Comparison of ENCODE assay signal across 14 cellular contexts in genomic region chr11:64764753-64765152, GRCh38. TPM values are rescaled to one million over a fixed set of nuclear protein-coding genes. Genes with fewer than 3 reads are reported as not detected.
A peak's percentile ranks its signal among the peaks of the same experiment; 100 is the strongest.
DNase-seq lines count a peak whose midpoint lies in the region; ATAC-seq and TF ChIP-seq lines count a peak whose summit lies in the region.
"Had no signal": no experiment of that assay in that cellular context is flagged by ENCODE, and none has a peak within 500 bp of the region (broad histone marks: within the 10 kb centered on the region; RNA-seq: fewer than 3 reads in every experiment).

No MANE protein-coding gene starts in this region.

- peaks cover 0 to 24% (median 0%) of the 10 kb centered on the region in 8 donors for H3K9me3 Mint-ChIP-seq in CD4-positive, alpha-beta memory T cell
- H3K9me3 Mint-ChIP-seq in nephron progenitor cell: no peaks in the 10 kb centered on the region

- peaks cover 97% of the 10 kb centered on the region for H3K4me1 ChIP-seq in CD4-positive, alpha-beta memory T cell (ENCODE audit: insufficient read depth, low read length)
- H3K4me1 ChIP-seq in HUES64 (ENCODE audit: insufficient read depth, low read length) (peaks cover 56% of the 10 kb centered on the region), mammary epithelial cell (ENCODE audit: insufficient read depth, low read length) (peaks cover 20% of the 10 kb centered on the region)

- H3K27me3 Mint-ChIP-seq in CD4-positive, alpha-beta memory T cell: no peaks in the 10 kb centered on the region
- peaks cover 3% of the 10 kb centered on the region for H3K27me3 Mint-ChIP-seq in nephron progenitor cell (ENCODE audit: low read depth, poor library complexity)

- no peak overlapping the region for H3K4me2 ChIP-seq in mammary epithelial cell (ENCODE audit: insufficient read depth, low read depth, low read length)

- H3K4me3 ChIP-seq in CD4-positive, alpha-beta memory T cell (ENCODE audit: low read length in 2 of 2): peak overlapping the region in 1 of 2 donors; percentile 15
- H3K4me3 ChIP-seq in HUES64 (ENCODE audit: low read length) (no peak overlapping the region), mammary epithelial cell (replicated peaks in 1 of 3; ENCODE audit: insufficient read depth in 1 of 3, low read depth in 2 of 3, low read length in 3 of 3) (no peak overlapping the region)

- POLR2A ChIA-PET in CD4-positive, alpha-beta memory T cell (lab: Charles Lee; ENCODE audit: partially characterized antibody): interaction anchor here (0.8 to 33.1 kb wide), 9 partner anchors 10 to 120 kb away, joined by 3 to 1500 read pairs (median 4); partner anchors contain the start of genes MAP4K2, RASGRP2 and SF1

- peaks cover 61 to 98% (median 86%) of the 10 kb centered on the region in 4 donors for H3K4me1 Mint-ChIP-seq in CD4-positive, alpha-beta memory T cell
- peaks cover 94% of the 10 kb centered on the region for H3K4me1 Mint-ChIP-seq in nephron progenitor cell

- peak in 1 of 5 donors; percentile 25 for DNase-seq in CD4-positive, alpha-beta memory T cell
- DNase-seq in mammary epithelial cell (no peak), nephron progenitor cell (no peak), NCI-H345 treated with DMSO at 0.1 percent for 48 hours (lab: John Stamatoyannopoulos, UW; ENCODE audit: unreplicated experiment) (no peak), kidney glomerular epithelial cell (lab: John Stamatoyannopoulos, UW) (no peak), HT-29 (ENCODE audit: low spot score) (no peak)
- DNase-seq: dermis blood vessel endothelial cell, DMS79 treated with DMSO at 0.1 percent for 48 hours, hypothalamus, NCI-H1930 had no signal

- H3K36me3 ChIP-seq in CD4-positive, alpha-beta memory T cell (ENCODE audit: insufficient read depth, low read length): peaks cover 63% of the 10 kb centered on the region
- H3K36me3 ChIP-seq in HUES64 (ENCODE audit: insufficient read depth, low read length) (peaks cover 59% of the 10 kb centered on the region), mammary epithelial cell (ENCODE audit: insufficient read depth, low read length) (peaks cover 43% of the 10 kb centered on the region)

- peaks cover 56% of the 10 kb centered on the region for H3K79me2 ChIP-seq in mammary epithelial cell (ENCODE audit: insufficient read depth, low read length)

- ATAC-seq in GM19455 (IDR thresholded peaks at IDR 0.05; ENCODE audit: unreplicated experiment): no peak

- H3K4me3 Mint-ChIP-seq in CD4-positive, alpha-beta memory T cell: peak overlapping the region; percentile 63 to 90 (median 84)
- peak overlapping the region; percentile 44 for H3K4me3 Mint-ChIP-seq in nephron progenitor cell

- TF ChIP-seq CTCF in mammary epithelial cell (conservative IDR thresholded peaks at IDR 0.05 in 1 of 2, IDR thresholded peaks at IDR 0.05 in 1 of 2; ENCODE audit: extremely low read depth in 1 of 2, insufficient read depth in 1 of 2, low read depth in 1 of 2, low read length in 2 of 2) (no peak), nephron progenitor cell (IDR thresholded peaks at IDR 0.05) (no peak)

- TSS peak; percentile 64 for BruUV-seq in mammary epithelial cell (replicated peaks; lab: Mats Ljungman, UMichigan)

- no peak overlapping the region for H2AFZ ChIP-seq in mammary epithelial cell (ENCODE audit: low read depth, low read length)

- peaks cover 67 to 74% of the 10 kb centered on the region in 2 donors for H3K36me3 Mint-ChIP-seq in CD4-positive, alpha-beta memory T cell
- peaks cover 57% of the 10 kb centered on the region for H3K36me3 Mint-ChIP-seq in nephron progenitor cell (ENCODE audit: low read depth)

- CTCF ChIA-PET in CD4-positive, alpha-beta memory T cell (lab: Charles Lee; ENCODE audit: partially characterized antibody): interaction anchor here (0.9 to 7.6 kb wide), 4 partner anchors 10 to 20 kb away, joined by 4 to 135 read pairs (median 24); partner anchors contain the start of genes RASGRP2 and SF1
- CTCF ChIA-PET in mammary epithelial cell (lab: Charles Lee; ENCODE audit: low non-redundant PET): no interaction called here

- H3K9ac ChIP-seq in HUES64 (ENCODE audit: low read depth, low read length) (no peak overlapping the region), mammary epithelial cell (ENCODE audit: insufficient read depth, low read length) (no peak overlapping the region)

- 93% methylated on average over 7 of the region's 8 CpGs for WGBS in HUES64
- 48% methylated on average over 8 of the region's 8 CpGs for WGBS in mammary epithelial cell (ENCODE audit: low coverage, missing lambda C conversion rate)

- H3K9me3 ChIP-seq in CD4-positive, alpha-beta memory T cell (ENCODE audit: control insufficient read depth in 1 of 2, low read length in 2 of 2): no peaks in the 10 kb centered on the region
- H3K9me3 ChIP-seq in HUES64 (ENCODE audit: insufficient read depth, low read depth, low read length) (no peaks in the 10 kb centered on the region), mammary epithelial cell (replicated peaks; ENCODE audit: insufficient read depth, low read length) (no peaks in the 10 kb centered on the region)

- peaks cover 3% of the 10 kb centered on the region for H4K20me1 ChIP-seq in mammary epithelial cell (ENCODE audit: insufficient read depth, low read length)

- intact Hi-C loops in CD4-positive, alpha-beta memory T cell (cut with micrococcal nuclease): no loop called here
- intact Hi-C loops in mammary epithelial cell (cut with micrococcal nuclease): no loop called here

- H3K27ac Mint-ChIP-seq in CD4-positive, alpha-beta memory T cell: peak overlapping the region; percentile 70 to 91 (median 88)
- H3K27ac Mint-ChIP-seq in nephron progenitor cell: peak overlapping the region; percentile 46

- H3K27ac ChIP-seq in CD4-positive, alpha-beta memory T cell (ENCODE audit: low read depth, low read length): peak overlapping the region; percentile 47
- H3K27ac ChIP-seq in HUES64 (ENCODE audit: low read depth, low read length): peak overlapping the region; percentile 98; the same call in 1 of the 2 replicates
- no peak overlapping the region for H3K27ac ChIP-seq in mammary epithelial cell (ENCODE audit: insufficient read depth, low read depth, low read length)

- no peaks in the 10 kb centered on the region for H3K27me3 ChIP-seq in CD4-positive, alpha-beta memory T cell (ENCODE audit: insufficient read depth, low read length)
- no peaks in the 10 kb centered on the region for H3K27me3 ChIP-seq in HUES64 (ENCODE audit: insufficient read depth, low read length)
- no peaks in the 10 kb centered on the region for H3K27me3 ChIP-seq in mammary epithelial cell (ENCODE audit: insufficient read depth, low read length)

- in situ Hi-C loops in mammary epithelial cell (cut with MboI; ENCODE audit: low sequenced_read_pairs in 2 of 2): no loop called here

- dilution Hi-C loops in mammary epithelial cell (cut with HindIII; ENCODE audit: low sequenced_read_pairs): no loop called here

RNA-seq across cellular contexts. Expression of gene PYGM, which starts 5.0 kb away (rescaled TPM):
- total RNA-seq in CD4-positive, alpha-beta memory T cell: 10 to 100 TPM; 10.7 to 11.3 TPM
- under 1 TPM in 1 of 2 donors, not detected in 1; 0.38 TPM for polyA plus RNA-seq in CD4-positive, alpha-beta memory T cell
- polyA plus RNA-seq in HUES64 (2013, experiment 1 of 2): 2.8 TPM
- polyA plus RNA-seq in HUES64 (2013, experiment 2 of 2): 2.5 TPM
- total RNA-seq in mammary epithelial cell: 1 to 10 TPM in 1 of 2 donors, under 1 TPM in 1; 0.50 to 1.1 TPM
- polyA plus RNA-seq in mammary epithelial cell: 0.06 TPM
- polyA minus RNA-seq in mammary epithelial cell: not detected
- total RNA-seq in HT-29 (2014; rRNA removed; shearing (Covaris generic)): 0.16 and 0.23 TPM in 2 replicates
- total RNA-seq: RPMI7951 had no signal

RNA-seq across cellular contexts. Expression of gene SF1, which starts 13.6 kb away (rescaled TPM):
- total RNA-seq in CD4-positive, alpha-beta memory T cell: 100 to 1,000 TPM; 805 to 832 TPM
- polyA plus RNA-seq in CD4-positive, alpha-beta memory T cell: 100 to 1,000 TPM in 1 of 2 donors, 10 to 100 TPM in 1; 48.3 to 158 TPM
- polyA plus RNA-seq in HUES64 (2013, experiment 1 of 2): 208 TPM
- polyA plus RNA-seq in HUES64 (2013, experiment 2 of 2): 212 TPM
- 100 to 1,000 TPM; 115 to 294 TPM for total RNA-seq in mammary epithelial cell
- polyA plus RNA-seq in mammary epithelial cell: 79.4 TPM
- polyA minus RNA-seq in mammary epithelial cell: 212 TPM
- total RNA-seq in HT-29 (2014; rRNA removed; shearing (Covaris generic)): 193 and 251 TPM in 2 replicates

RNA-seq across cellular contexts. Expression of gene RASGRP2, which starts 20.8 kb away (rescaled TPM):
- total RNA-seq in CD4-positive, alpha-beta memory T cell: 100 to 1,000 TPM; 440 to 463 TPM
- 100 to 1,000 TPM; 177 to 208 TPM for polyA plus RNA-seq in CD4-positive, alpha-beta memory T cell
- polyA plus RNA-seq in HUES64 (2013, experiment 1 of 2): 17.1 TPM
- polyA plus RNA-seq in HUES64 (2013, experiment 2 of 2): 13.6 TPM
- total RNA-seq in mammary epithelial cell: 1 to 10 TPM in 1 of 2 donors, under 1 TPM in 1; 0.26 to 4.8 TPM
- polyA plus RNA-seq in mammary epithelial cell: not detected
- not detected for polyA minus RNA-seq in mammary epithelial cell
- total RNA-seq in HT-29 (2014; rRNA removed; shearing (Covaris generic)): not detected in 2 replicates
- total RNA-seq: H4, RPMI7951 had no signal

RNA-seq across cellular contexts. Expression of gene MAP4K2, which starts 38.3 kb away (rescaled TPM):
- total RNA-seq in CD4-positive, alpha-beta memory T cell: 100 to 1,000 TPM; 122 to 128 TPM
- 10 to 100 TPM; 32.3 to 57.2 TPM for polyA plus RNA-seq in CD4-positive, alpha-beta memory T cell
- 14.1 TPM for polyA plus RNA-seq in HUES64 (2013, experiment 1 of 2)
- polyA plus RNA-seq in HUES64 (2013, experiment 2 of 2): 16.9 TPM
- 10 to 100 TPM; 15.4 to 15.5 TPM for total RNA-seq in mammary epithelial cell
- 7.9 TPM for polyA plus RNA-seq in mammary epithelial cell
- 41.4 TPM for polyA minus RNA-seq in mammary epithelial cell
- total RNA-seq in HT-29 (2014; rRNA removed; shearing (Covaris generic)): 44.4 and 57.0 TPM in 2 replicates

RNA-seq across cellular contexts. Expression of gene NRXN2, which starts 41.8 kb away (rescaled TPM):
- total RNA-seq in CD4-positive, alpha-beta memory T cell: under 1 TPM in 1 of 2 experiments, not detected in 1; 0.30 TPM
- not detected for polyA plus RNA-seq in CD4-positive, alpha-beta memory T cell
- polyA plus RNA-seq in HUES64 (2013, experiment 1 of 2): 6.2 TPM
- polyA plus RNA-seq in HUES64 (2013, experiment 2 of 2): 8.9 TPM
- 10 to 100 TPM in 1 of 2 donors, 1 to 10 TPM in 1; 4.5 to 18.8 TPM for total RNA-seq in mammary epithelial cell
- 0.01 TPM for polyA plus RNA-seq in mammary epithelial cell
- not detected for polyA minus RNA-seq in mammary epithelial cell
- not detected in 2 replicates for total RNA-seq in HT-29 (2014; rRNA removed; shearing (Covaris generic))
- total RNA-seq: dermis blood vessel endothelial cell had no signal

Comparison
In these comparisons a context has a peak if more than half of its experiments do, and no peak if none do; other contexts are left out.
1. RNA of gene RASGRP2, which starts 20.8 kb away (total RNA-seq): 440 to 463 TPM in CD4-positive, alpha-beta memory T cell; 0.26 to 4.8 TPM in mammary epithelial cell and not detected in HT-29; every median in the first group is over 10 times any median in the second.